ENCODE assay signal across 14 cellular contexts in genomic region chr19:9986787-9987281, GRCh38. TPM values are rescaled to one million over a fixed set of nuclear protein-coding genes. Genes with fewer than 3 reads are reported as not detected.
DNase-seq lines count a peak whose midpoint lies in the region; ATAC-seq, FAIRE-seq and TF ChIP-seq lines count a peak whose summit lies in the region.
"Had no signal": no experiment of that assay in that cellular context is flagged by ENCODE, and none has a peak within 500 bp of the region (broad histone marks: within the 10 kb centered on the region; RNA-seq: fewer than 3 reads in every experiment).

No MANE protein-coding gene starts in this region.

- H3K4me2 ChIP-seq in K562 (ENCODE audit: insufficient read depth, low read length) = no peak overlapping the region

- no peaks in the 10 kb centered on the region; the same call in 1 of the 2 replicates for H4K20me1 ChIP-seq in K562 (replicated peaks; ENCODE audit: control insufficient read depth, insufficient read depth, low read length)

- POLR2A ChIA-PET in K562 (lab: Yijun Ruan, JAX) = interaction anchor here (0.6 to 2.0 kb wide), 3 partner anchors 14 to 108 kb away, joined by 3 to 6 read pairs (median 4); no protein-coding TSS in a partner anchor

- DNase-seq in AG10803 (ENCODE audit: low read depth) (peak; percentile 95), K562 (ENCODE audit: extremely low read depth in 1 of 4, low spot score in 3 of 4) (no peak), heart left ventricle (peak; percentile 27 to 73 (median 62)), ovary (peak; percentile 42 to 56 (median 49)), mesothelial cell of epicardium (ENCODE audit: low spot score in 2 of 2, unreplicated experiment in 2 of 2) (no peak), SW480 (ENCODE audit: low spot score) (no peak), T-helper 2 cell (no peak)
- no peak for DNase-seq in stimulated activated CD4-positive, alpha-beta T cell treated with anti-CD3 and anti-CD28 coated beads, Interleukin-2, amount 100 ng/mL, for 24 hours
- DNase-seq: ACHN, NCI-H146 had no signal

- no TSS peak for BruUV-seq in K562 (replicated peaks; lab: Mats Ljungman, UMichigan)

- H3K27ac Mint-ChIP-seq in mesothelial cell of epicardium = no peak overlapping the region

- no peak for FAIRE-seq in K562 (lab: Jason Lieb, UNC)

- TF ChIP-seq RAD21 in K562 (CRISPR knock-in tag; conservative IDR thresholded peaks at IDR 0.05 in 1 of 2, IDR thresholded peaks at IDR 0.05 in 1 of 2) = no peak

- no peaks in the 10 kb centered on the region for H3K9me1 ChIP-seq in K562 (ENCODE audit: control insufficient read depth, insufficient read depth, low read length)

- H3K9me3 ChIP-seq in K562 (replicated peaks; ENCODE audit: control insufficient read depth, insufficient read depth, low read depth, low read length) (no peaks in the 10 kb centered on the region), heart left ventricle (no peaks in the 10 kb centered on the region), ovary (no peaks in the 10 kb centered on the region)

- no peaks in the 10 kb centered on the region for H3K4me1 Mint-ChIP-seq in mesothelial cell of epicardium

- H3K9me3 Mint-ChIP-seq in mesothelial cell of epicardium = no peaks in the 10 kb centered on the region

- TF ChIP-seq POLR2A in K562 (conservative IDR thresholded peaks at IDR 0.05) = no peak
- TF ChIP-seq POLR2A in heart left ventricle (IDR thresholded peaks at IDR 0.05) = no peak
- no peak for TF ChIP-seq POLR2A in ovary (IDR thresholded peaks at IDR 0.05)

- WGBS in K562 (ENCODE audit: insufficient coverage, low coverage, missing lambda C conversion rate) = under 1% methylated on average over 8 of the region's 8 CpGs
- WGBS in heart left ventricle, 4 donors = 33 to 45% (median 37%) methylated on average over 5 to 8 of the region's 8 CpGs
- 5 to 13% (median 11%) methylated on average over 8 of the region's 8 CpGs for WGBS in ovary, 3 donors

- no peak overlapping the region for H3K4me3 Mint-ChIP-seq in mesothelial cell of epicardium

- H3K79me2 ChIP-seq in K562 (ENCODE audit: control insufficient read depth, insufficient read depth, low read length) = no peaks in the 10 kb centered on the region

- TF ChIP-seq CTCF in AG10803 (conservative IDR thresholded peaks at IDR 0.05; ENCODE audit: low read length) = no peak
- TF ChIP-seq CTCF in K562 (IDR thresholded peaks at IDR 0.05 in 2 of 3, conservative IDR thresholded peaks at IDR 0.05 in 1 of 3; ENCODE audit: insufficient read depth in 2 of 3, low read depth in 1 of 3, low read length in 3 of 3) = no peak
- TF ChIP-seq CTCF in heart left ventricle (IDR thresholded peaks at IDR 0.05) = no peak
- no peak for TF ChIP-seq CTCF in ovary (IDR thresholded peaks at IDR 0.05)
- no peak for TF ChIP-seq CTCF in mesothelial cell of epicardium (IDR thresholded peaks at IDR 0.05; ENCODE audit: unreplicated experiment)

- H3K27me3 Mint-ChIP-seq in mesothelial cell of epicardium (ENCODE audit: low read depth) = peaks cover 23% of the 10 kb centered on the region

- TF ChIP-seq EP300 in K562 (IDR thresholded peaks at IDR 0.05; ENCODE audit: low read length) = no peak
- no peak for TF ChIP-seq EP300 in ovary (IDR thresholded peaks at IDR 0.05)

- H3K36me3 Mint-ChIP-seq in mesothelial cell of epicardium = no peaks in the 10 kb centered on the region

- H3K27ac ChIP-seq in K562 (ENCODE audit: extremely low read depth, low read depth, low read length) (no peak overlapping the region), heart left ventricle (peak overlapping the region in 8 of 12 donors; percentile 31 to 76 (median 53)), ovary (no peak overlapping the region)

- in situ Hi-C loops in K562 (cut with MboI) = no loop called here

- H3K4me3 ChIP-seq in AG10803 (ENCODE audit: low read length) (no peak overlapping the region), K562 (no peak overlapping the region), heart left ventricle (no peak overlapping the region), ovary (no peak overlapping the region)

- H3K36me3 ChIP-seq in K562 (ENCODE audit: control insufficient read depth, insufficient read depth, low read length) (no peaks in the 10 kb centered on the region), heart left ventricle (peaks cover 0 to 75% (median 10%) of the 10 kb centered on the region in 9 donors), ovary (no peaks in the 10 kb centered on the region)

- H3K4me1 ChIP-seq in K562 (replicated peaks in 1 of 2; ENCODE audit: control insufficient read depth in 2 of 2, insufficient read depth in 2 of 2, low read length in 2 of 2) = no peaks in the 10 kb centered on the region; a peak in 1 of 5 replicates
- peaks cover 0 to 20% (median 5%) of the 10 kb centered on the region in 12 donors for H3K4me1 ChIP-seq in heart left ventricle
- H3K4me1 ChIP-seq in ovary (ENCODE audit: insufficient read depth) = peaks cover 7% of the 10 kb centered on the region

- CTCF ChIA-PET in K562 (lab: Yijun Ruan, JAX; ENCODE audit: low intra/inter-chr PET ratio) = no interaction called here

- no peak overlapping the region for H3K9ac ChIP-seq in K562 (ENCODE audit: insufficient read depth in 1 of 2, low read depth in 2 of 2, low read length in 2 of 2)

- intact Hi-C loops in K562 (cut with micrococcal nuclease) = no loop called here
- intact Hi-C loops in heart left ventricle (cut with DNase I) = loop anchor here in 2 of 10 donors (5.0 kb wide), 1 partner anchor 40 kb away; no protein-coding TSS in a partner anchor
- intact Hi-C loops in ovary (cut with DNase I) = loop anchor here in 1 of 4 donors (5.0 kb wide), 1 partner anchor 50 kb away; the partner anchor contains the start of gene OLFM2

- H3K27me3 ChIP-seq in K562 (ENCODE audit: control insufficient read depth in 2 of 2, insufficient read depth in 2 of 2, low read length in 2 of 2) (peaks cover 3 to 28% of the 10 kb centered on the region in 2 experiments; a peak in 4 of 5 replicates), heart left ventricle (peaks cover 0 to 13% (median 0%) of the 10 kb centered on the region in 9 donors), ovary (no peaks in the 10 kb centered on the region)

- no peak overlapping the region for H2AFZ ChIP-seq in K562 (ENCODE audit: low read depth, low read length)

- ATAC-seq in K562 (no peak), heart left ventricle (peak; percentile 82 to 89 (median 85))

RNA-seq across cellular contexts. Expression of gene COL5A3, which starts 23.5 kb away (rescaled TPM):
- total RNA-seq in K562 (2011; cell fraction: chromatin; rRNA removed; ENCODE audit: low replicate concordance) = not detected in 2 replicates
- total RNA-seq in K562 (2011; cell fraction: nucleolus; rRNA removed) = not detected in 2 replicates
- not detected in 2 replicates for total RNA-seq in K562 (2011; cell fraction: nucleoplasm; rRNA removed)
- total RNA-seq in K562 (2014; rRNA removed) = not detected in 2 replicates
- total RNA-seq in K562 (2014; rRNA removed; fragmentation: Illumina TruSeq; extraction: Trizol) = not detected in 2 replicates
- total RNA-seq in K562 (2015; rRNA removed; fragmentation: Illumina TruSeq; extraction: Trizol) = not detected in 2 replicates
- total RNA-seq in K562 (2021) = 0.02 TPM in 1 of 2 replicates, not detected in the other
- not detected in 2 replicates for polyA plus RNA-seq in K562 (2011; rRNA removed)
- not detected in 2 replicates for polyA plus RNA-seq in K562 (2011; cell fraction: cytosol; rRNA removed)
- polyA plus RNA-seq in K562 (2011; cell fraction: nucleus; rRNA removed) = 0.01 and 0.07 TPM in 2 replicates
- polyA plus RNA-seq in K562 (2012) = not detected in 2 replicates
- not detected in 2 replicates for polyA plus RNA-seq in K562 (2014; fragmentation: Illumina TruSeq; extraction: Trizol)
- polyA plus RNA-seq in K562 (2014; fragmentation: Nextera tagmentation; extraction: Ambion mirVana) = not detected
- polyA plus RNA-seq in K562 (2014; rRNA removed) = 0.01 TPM in 1 of 2 replicates, not detected in the other
- not detected in 2 replicates for polyA minus RNA-seq in K562 (2011; rRNA and poly(A)+ RNA removed)
- polyA minus RNA-seq in K562 (2011; cell fraction: cytosol; rRNA and poly(A)+ RNA removed) = not detected in 2 replicates
- polyA minus RNA-seq in K562 (2011; cell fraction: nucleus; rRNA and poly(A)+ RNA removed) = not detected in 2 replicates
- 10 to 100 TPM in 6 of 9 donors, 1 to 10 TPM in 3; 5.0 to 34.1 (median 11.6) TPM for total RNA-seq in heart left ventricle
- polyA plus RNA-seq in heart left ventricle = 10 to 100 TPM; 13.6 to 18.7 TPM
- 1 to 10 TPM; 1.7 to 9.0 (median 4.4) TPM for total RNA-seq in ovary
- polyA plus RNA-seq in ovary = 1 to 10 TPM; 1.5 to 6.7 TPM
- total RNA-seq in mesothelial cell of epicardium = 3.3 to 4.4 TPM (median 4.0 TPM) in 3 replicates
- total RNA-seq: HT1080; T-helper 2 cell treated with Interferon-gamma antibody and Interleukin-4, amounts not matched to agents 100 ng/mL and 5 ng/mL, for 36 hours had no signal

RNA-seq across cellular contexts. Expression of gene RDH8, which starts 26.4 kb away (rescaled TPM):
- not detected in 2 replicates for total RNA-seq in K562 (2011; cell fraction: chromatin; rRNA removed; ENCODE audit: low replicate concordance)
- not detected in 2 replicates for total RNA-seq in K562 (2011; cell fraction: nucleolus; rRNA removed)
- not detected in 2 replicates for total RNA-seq in K562 (2011; cell fraction: nucleoplasm; rRNA removed)
- total RNA-seq in K562 (2014; rRNA removed) = not detected in 2 replicates
- total RNA-seq in K562 (2014; rRNA removed; fragmentation: Illumina TruSeq; extraction: Trizol) = not detected in 2 replicates
- not detected in 2 replicates for total RNA-seq in K562 (2015; rRNA removed; fragmentation: Illumina TruSeq; extraction: Trizol)
- not detected in 2 replicates for total RNA-seq in K562 (2021)
- polyA plus RNA-seq in K562 (2011; rRNA removed) = not detected in 2 replicates
- polyA plus RNA-seq in K562 (2011; cell fraction: cytosol; rRNA removed) = not detected in 2 replicates
- not detected in 2 replicates for polyA plus RNA-seq in K562 (2011; cell fraction: nucleus; rRNA removed)
- not detected in 2 replicates for polyA plus RNA-seq in K562 (2012)
- not detected in 2 replicates for polyA plus RNA-seq in K562 (2014; fragmentation: Illumina TruSeq; extraction: Trizol)
- not detected for polyA plus RNA-seq in K562 (2014; fragmentation: Nextera tagmentation; extraction: Ambion mirVana)
- polyA plus RNA-seq in K562 (2014; rRNA removed) = not detected in 2 replicates
- polyA minus RNA-seq in K562 (2011; rRNA and poly(A)+ RNA removed) = not detected in 2 replicates
- polyA minus RNA-seq in K562 (2011; cell fraction: cytosol; rRNA and poly(A)+ RNA removed) = not detected in 2 replicates
- not detected in 2 replicates for polyA minus RNA-seq in K562 (2011; cell fraction: nucleus; rRNA and poly(A)+ RNA removed)
- not detected for total RNA-seq in heart left ventricle
- not detected for polyA plus RNA-seq in heart left ventricle
- not detected for total RNA-seq in ovary
- polyA plus RNA-seq in ovary = not detected
- total RNA-seq in mesothelial cell of epicardium = not detected in 3 replicates
- total RNA-seq: HT1080; liver; T-helper 2 cell treated with Interferon-gamma antibody and Interleukin-4, amounts not matched to agents 100 ng/mL and 5 ng/mL, for 36 hours had no signal
- polyA plus RNA-seq: esophagus, liver had no signal

RNA-seq across cellular contexts. Expression of gene OLFM2, which starts 50.5 kb away (rescaled TPM):
- total RNA-seq in K562 (2011; cell fraction: chromatin; rRNA removed; ENCODE audit: low replicate concordance) = 0.40 and 2.1 TPM in 2 replicates
- 1.8 and 3.2 TPM in 2 replicates for total RNA-seq in K562 (2011; cell fraction: nucleolus; rRNA removed)
- total RNA-seq in K562 (2011; cell fraction: nucleoplasm; rRNA removed) = 1.2 and 2.6 TPM in 2 replicates
- 0.23 TPM in 1 of 2 replicates, not detected in the other for total RNA-seq in K562 (2014; rRNA removed)
- not detected in 2 replicates for total RNA-seq in K562 (2014; rRNA removed; fragmentation: Illumina TruSeq; extraction: Trizol)
- not detected in 2 replicates for total RNA-seq in K562 (2015; rRNA removed; fragmentation: Illumina TruSeq; extraction: Trizol)
- total RNA-seq in K562 (2021) = 0.33 and 0.67 TPM in 2 replicates
- polyA plus RNA-seq in K562 (2011; rRNA removed) = 0.31 and 0.45 TPM in 2 replicates
- polyA plus RNA-seq in K562 (2011; cell fraction: cytosol; rRNA removed) = 0.44 and 1.4 TPM in 2 replicates
- polyA plus RNA-seq in K562 (2011; cell fraction: nucleus; rRNA removed) = 0.44 and 0.45 TPM in 2 replicates
- polyA plus RNA-seq in K562 (2012) = 0.17 and 0.22 TPM in 2 replicates
- polyA plus RNA-seq in K562 (2014; fragmentation: Illumina TruSeq; extraction: Trizol) = 0.10 and 0.44 TPM in 2 replicates
- not detected for polyA plus RNA-seq in K562 (2014; fragmentation: Nextera tagmentation; extraction: Ambion mirVana)
- polyA plus RNA-seq in K562 (2014; rRNA removed) = 0.17 and 0.53 TPM in 2 replicates
- polyA minus RNA-seq in K562 (2011; rRNA and poly(A)+ RNA removed) = 0.39 TPM in 1 of 2 replicates, not detected in the other
- not detected in 2 replicates for polyA minus RNA-seq in K562 (2011; cell fraction: cytosol; rRNA and poly(A)+ RNA removed)
- polyA minus RNA-seq in K562 (2011; cell fraction: nucleus; rRNA and poly(A)+ RNA removed) = not detected in 2 replicates
- 1 to 10 TPM in 7 of 9 donors, under 1 TPM in 2; 0.67 to 4.6 (median 2.4) TPM for total RNA-seq in heart left ventricle
- polyA plus RNA-seq in heart left ventricle = 1 to 10 TPM; 2.2 to 3.0 TPM
- total RNA-seq in ovary = 10 to 100 TPM in 5 of 7 donors, 1 to 10 TPM in 2; 3.9 to 19.3 (median 13.2) TPM
- 1 to 10 TPM; 4.0 to 7.1 TPM for polyA plus RNA-seq in ovary
- total RNA-seq in mesothelial cell of epicardium = 91.7 to 100 TPM (median 99.2 TPM) in 3 replicates
- total RNA-seq: HT1080 had no signal

Comparison
In these comparisons a context has a peak if more than half of its experiments do, and no peak if none do; other contexts are left out.
1. DNase-seq: peak in AG10803 (single experiment), heart left ventricle (5 of 5) and ovary (5 of 5); none in K562 (0 of 4), mesothelial cell of epicardium (0 of 2), SW480 (single experiment), stimulated activated CD4-positive, alpha-beta T cell treated with anti-CD3 and anti-CD28 coated beads, Interleukin-2, amount 100 ng/mL, for 24 hours (0 of 2) and T-helper 2 cell (0 of 5).
2. H3K27ac ChIP-seq: peak in heart left ventricle (8 of 12); none in K562 (single experiment) and ovary (0 of 2).